Comparison of ENCODE assay signal across 21 cellular contexts in the genomic region with DNA sequence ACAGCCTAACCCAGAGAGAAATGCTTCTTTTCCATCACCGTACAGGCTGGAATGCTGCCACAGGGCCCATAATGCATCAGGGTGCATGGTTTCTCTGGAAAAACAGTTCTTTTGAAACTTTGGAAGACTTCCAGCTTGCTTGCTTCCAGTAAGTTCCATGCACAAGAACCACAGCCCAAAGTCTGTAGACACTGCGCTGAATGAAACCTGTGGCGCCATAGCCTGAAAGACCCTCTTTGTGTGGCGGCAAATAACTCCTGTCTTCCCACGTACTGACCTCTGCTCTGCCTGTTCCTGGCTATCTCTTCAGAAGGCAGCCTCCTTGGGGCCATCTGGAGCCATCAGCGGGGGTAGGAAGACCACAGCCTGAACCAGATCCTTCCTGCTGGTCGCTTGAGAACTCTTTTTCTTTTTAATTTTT. TPM values are rescaled to one million over a fixed set of nuclear protein-coding genes. Genes with fewer than 3 reads are reported as not detected.
DNase-seq lines count a peak whose midpoint lies in the region; ATAC-seq, FAIRE-seq and TF ChIP-seq lines count a peak whose summit lies in the region.
"Had no signal": no experiment of that assay in that cellular context is flagged by ENCODE, and none has a peak within 500 bp of the region (broad histone marks: within the 10 kb centered on the region; RNA-seq: fewer than 3 reads in every experiment).

No MANE protein-coding gene starts in this region.

- H3K36me3 Mint-ChIP-seq in neural crest cell (ENCODE audit: low read depth) (no peaks in the 10 kb centered on the region), natural killer cell (no peaks in the 10 kb centered on the region)
- no peaks in the 10 kb centered on the region for H3K36me3 Mint-ChIP-seq in effector memory CD8-positive, alpha-beta T cell (ENCODE audit: insufficient read depth)

- peak overlapping the region; percentile 71 for H3K27ac Mint-ChIP-seq in neural crest cell (ENCODE audit: unreplicated experiment)
- no peak overlapping the region for H3K27ac Mint-ChIP-seq in natural killer cell
- no peak overlapping the region for H3K27ac Mint-ChIP-seq in effector memory CD8-positive, alpha-beta T cell
- H3K27ac Mint-ChIP-seq: activated CD4-positive, alpha-beta memory T cell treated with anti-CD3 and anti-CD28 coated beads for 36 hours; CD8-positive, alpha-beta T cell had no signal

- H3K4me1 ChIP-seq in HepG2 (ENCODE audit: insufficient read depth, low read length) = peaks cover 25% of the 10 kb centered on the region
- no peaks in the 10 kb centered on the region for H3K4me1 ChIP-seq in right lobe of liver
- H3K4me1 ChIP-seq: A549, transverse colon had no signal

- H3K79me2 ChIP-seq in HepG2 (ENCODE audit: insufficient read depth, low read length) = no peaks in the 10 kb centered on the region

- H3K4me1 Mint-ChIP-seq in neural crest cell (peaks cover 25% of the 10 kb centered on the region), natural killer cell (peaks cover 0 to 7% of the 10 kb centered on the region in 2 donors)
- H3K4me1 Mint-ChIP-seq in effector memory CD8-positive, alpha-beta T cell (ENCODE audit: low read depth in 2 of 2) = no peaks in the 10 kb centered on the region

- H3K27me3 ChIP-seq in HepG2 (ENCODE audit: control insufficient read depth in 1 of 2, insufficient read depth in 2 of 2, low read length in 2 of 2) = peaks cover 2 to 9% of the 10 kb centered on the region in 2 experiments; a peak in 2 of 5 replicates
- no peaks in the 10 kb centered on the region for H3K27me3 ChIP-seq in right lobe of liver
- H3K27me3 ChIP-seq: left lung, transverse colon had no signal

- CTCF ChIA-PET in HepG2 (lab: Yijun Ruan, JAX; ENCODE audit: low intra/inter-chr PET ratio, low total read pairs) = no interaction called here

- TF ChIP-seq POLR2A in HepG2 (IDR thresholded peaks at IDR 0.05; ENCODE audit: insufficient read depth in 1 of 2, low read depth in 2 of 2, low read length in 2 of 2) = no peak
- TF ChIP-seq POLR2A in right lobe of liver (IDR thresholded peaks at IDR 0.05) = no peak

- peak overlapping the region; percentile 51 for H3K27ac ChIP-seq in HepG2 (ENCODE audit: extremely low read length, insufficient read depth, low read length)
- no peak overlapping the region for H3K27ac ChIP-seq in right lobe of liver
- H3K27ac ChIP-seq: A549, coronary artery, epithelial cell of prostate, transverse colon had no signal

- H3K9me3 ChIP-seq in HepG2 (ENCODE audit: low read length) = no peaks in the 10 kb centered on the region
- H3K9me3 ChIP-seq in right lobe of liver = no peaks in the 10 kb centered on the region
- H3K9me3 ChIP-seq: A549, left lung, transverse colon had no signal

- H3K4me2 ChIP-seq in HepG2 (ENCODE audit: low read depth, low read length) = peak overlapping the region; percentile 72
- H3K4me2 ChIP-seq: A549 had no signal

- no peak for TF ChIP-seq RAD21 in HepG2 (CRISPR knock-in tag; IDR thresholded peaks at IDR 0.05)

- 10% methylated on average over 5 of the region's 7 CpGs for WGBS in HepG2 (ENCODE audit: low lambda C conversion rate)
- WGBS in right lobe of liver (ENCODE audit: insufficient coverage, low coverage, low lambda C conversion rate, missing lambda C conversion rate) = 46% methylated on average over 3 of the region's 7 CpGs

- FAIRE-seq in HepG2 (lab: Jason Lieb, UNC) = peak; percentile 61
- FAIRE-seq: A549 had no signal

- ATAC-seq in HepG2 = peak; percentile 36
- no peak for ATAC-seq in right lobe of liver
- ATAC-seq in HG03457 (IDR thresholded peaks at IDR 0.05; ENCODE audit: unreplicated experiment) = no peak
- no peak for ATAC-seq in natural killer cell
- ATAC-seq in effector memory CD8-positive, alpha-beta T cell (replicated peaks) = no peak
- no peak for ATAC-seq in GM21737 (IDR thresholded peaks at IDR 0.05; ENCODE audit: unreplicated experiment)
- ATAC-seq: A549; CD8-positive, alpha-beta T cell; left lung had no signal

- H3K4me3 ChIP-seq in HepG2 (replicated peaks in 1 of 3; ENCODE audit: insufficient read depth in 1 of 3, low read depth in 2 of 3, low read length in 3 of 3) = peak overlapping the region in 1 of 3 experiments; percentile 50; a peak in 1 of 6 replicates
- no peak overlapping the region for H3K4me3 ChIP-seq in right lobe of liver
- no peak overlapping the region for H3K4me3 ChIP-seq in fibroblast of the aortic adventitia (ENCODE audit: low read depth, low read length)
- H3K4me3 ChIP-seq: A549, coronary artery, left lung, transverse colon had no signal

- DNase-seq in HepG2 (ENCODE audit: low spot score) (peak; percentile 73), right lobe of liver (no peak), fibroblast of the aortic adventitia (ENCODE audit: low read depth) (peak; percentile 62), neural crest cell (ENCODE audit: low read depth, low spot score) (no peak), natural killer cell (no peak)
- no peak for DNase-seq in effector memory CD8-positive, alpha-beta T cell
- DNase-seq: activated CD4-positive, alpha-beta memory T cell treated with anti-CD3 and anti-CD28 coated beads for 36 hours; activated T-cell treated with anti-CD3 and anti-CD28 coated beads, Interleukin-2, amount 50 U/mL, for 48 hours; CD8-positive, alpha-beta T cell; HCEC 1CT; left lung; NCI-H2029; NCI-H774; retina; stimulated activated CD4-positive, alpha-beta T cell treated with anti-CD3 and anti-CD28 coated beads, Interleukin-4, amount 100 ng/mL, for 1 hour; transverse colon had no signal

- no peak overlapping the region for H3K4me3 Mint-ChIP-seq in neural crest cell
- no peak overlapping the region for H3K4me3 Mint-ChIP-seq in natural killer cell
- H3K4me3 Mint-ChIP-seq in effector memory CD8-positive, alpha-beta T cell = no peak overlapping the region
- H3K4me3 Mint-ChIP-seq: activated CD4-positive, alpha-beta memory T cell treated with anti-CD3 and anti-CD28 coated beads for 36 hours; CD8-positive, alpha-beta T cell had no signal

- H3K9me3 Mint-ChIP-seq in neural crest cell (no peaks in the 10 kb centered on the region), natural killer cell (no peaks in the 10 kb centered on the region)
- no peaks in the 10 kb centered on the region for H3K9me3 Mint-ChIP-seq in effector memory CD8-positive, alpha-beta T cell
- H3K9me3 Mint-ChIP-seq: activated CD4-positive, alpha-beta memory T cell treated with anti-CD3 and anti-CD28 coated beads for 36 hours; CD8-positive, alpha-beta T cell had no signal

- in situ Hi-C loops in HepG2 (cut with HindIII; ENCODE audit: extremely low pct_ligation_motif_present, low pct_unique_long_range_greater_than_20kb) = no loop called here

- no peaks in the 10 kb centered on the region for H4K20me1 ChIP-seq in HepG2 (ENCODE audit: insufficient read depth, low read length)

- intact Hi-C loops in HepG2 (cut with micrococcal nuclease; ENCODE audit: unreplicated experiment) = no loop called here
- intact Hi-C loops in right lobe of liver (cut with DNase I) = no loop called here
- intact Hi-C loops in natural killer cell (cut with micrococcal nuclease) = no loop called here

- no TSS peak for BruUV-seq in HepG2 (replicated peaks; lab: Mats Ljungman, UMichigan)

- no peaks in the 10 kb centered on the region for H3K27me3 Mint-ChIP-seq in neural crest cell (ENCODE audit: low read depth)
- peaks cover 0 to 6% of the 10 kb centered on the region in 2 donors for H3K27me3 Mint-ChIP-seq in natural killer cell (ENCODE audit: low read depth in 2 of 2)
- peaks cover 0 to 8% of the 10 kb centered on the region in 2 donors for H3K27me3 Mint-ChIP-seq in effector memory CD8-positive, alpha-beta T cell
- H3K27me3 Mint-ChIP-seq: activated CD4-positive, alpha-beta memory T cell treated with anti-CD3 and anti-CD28 coated beads for 36 hours had no signal

- TF ChIP-seq CTCF in HepG2 (CRISPR knock-in tag; IDR thresholded peaks at IDR 0.05) (no peak), right lobe of liver (IDR thresholded peaks at IDR 0.05) (no peak), fibroblast of the aortic adventitia (IDR thresholded peaks at IDR 0.05; ENCODE audit: insufficient read depth, low read length) (no peak), neural crest cell (conservative IDR thresholded peaks at IDR 0.05) (no peak), natural killer cell (IDR thresholded peaks at IDR 0.05) (no peak)

- POLR2A ChIA-PET in HepG2 (lab: Yijun Ruan, JAX) = interaction anchor here (0.9 to 3.8 kb wide), 3 partner anchors 15 to 495 kb away, joined by 3 to 13 read pairs (median 5); a partner anchor contains a TSS

- H3K9ac ChIP-seq in HepG2 (ENCODE audit: insufficient read depth, low read depth, low read length) = peak overlapping the region; percentile 29; the same call in 1 of the 2 replicates

- H3K36me3 ChIP-seq in HepG2 (replicated peaks in 1 of 2; ENCODE audit: control insufficient read depth in 1 of 2, insufficient read depth in 2 of 2, low read length in 2 of 2) (peaks cover 4 to 7% of the 10 kb centered on the region in 2 experiments; a peak in 2 of 5 replicates), right lobe of liver (peaks cover 0 to 8% (median 0%) of the 10 kb centered on the region in 4 donors)
- H3K36me3 ChIP-seq: transverse colon had no signal

- H2AFZ ChIP-seq in HepG2 (ENCODE audit: low read length) = peak overlapping the region; percentile 52

- TF ChIP-seq EP300 in HepG2 (IDR thresholded peaks at IDR 0.05; ENCODE audit: low read depth in 2 of 2, low read length in 2 of 2) (peak in 1 of 2 experiments; percentile 41; a peak in 1 of 4 replicates), HepG2 (CRISPR knock-in tag; IDR thresholded peaks at IDR 0.05; ENCODE audit: borderline replicate concordance) (no peak)

RNA-seq across cellular contexts. Expression of a gene that starts 15.1 kb away (rescaled TPM):
- total RNA-seq in HepG2 (2016; rRNA removed; fragmentation: Illumina TruSeq; extraction: Trizol) = 23.6 and 35.2 TPM in 2 replicates
- 52.3 and 57.6 TPM in 2 replicates for total RNA-seq in HepG2 (2016; cell fraction: cytosol; rRNA removed; fragmentation: Illumina TruSeq; extraction: Trizol; ENCODE audit: low read depth)
- 21.8 and 38.2 TPM in 2 replicates for total RNA-seq in HepG2 (2016; cell fraction: insoluble cytoplasmic fraction; rRNA removed; fragmentation: Illumina TruSeq; extraction: Trizol)
- 42.3 and 49.9 TPM in 2 replicates for total RNA-seq in HepG2 (2016; cell fraction: membrane; rRNA removed; fragmentation: Illumina TruSeq; extraction: Trizol)
- 27.2 and 31.9 TPM in 2 replicates for total RNA-seq in HepG2 (2016; cell fraction: nucleus; rRNA removed; fragmentation: Illumina TruSeq; extraction: Trizol)
- 23.0 and 31.1 TPM in 2 replicates for polyA plus RNA-seq in HepG2 (2011; rRNA removed)
- 11.2 and 20.9 TPM in 2 replicates for polyA plus RNA-seq in HepG2 (2011; cell fraction: cytosol; rRNA removed)
- polyA plus RNA-seq in HepG2 (2011; cell fraction: nucleus; rRNA removed) = 166 and 217 TPM in 2 replicates
- 9.1 and 20.3 TPM in 2 replicates for polyA plus RNA-seq in HepG2 (2012)
- polyA plus RNA-seq in HepG2 (2016; cell fraction: cytosol; fragmentation: Illumina TruSeq; extraction: Trizol; ENCODE audit: low read depth) = 34.0 and 38.2 TPM in 2 replicates
- 17.3 and 17.8 TPM in 2 replicates for polyA plus RNA-seq in HepG2 (2016; cell fraction: insoluble cytoplasmic fraction; fragmentation: Illumina TruSeq; extraction: Trizol; ENCODE audit: low read depth)
- polyA plus RNA-seq in HepG2 (2016; cell fraction: membrane; fragmentation: Illumina TruSeq; extraction: Trizol; ENCODE audit: low read depth) = 27.7 and 34.3 TPM in 2 replicates
- 63.8 and 70.7 TPM in 2 replicates for polyA plus RNA-seq in HepG2 (2016; cell fraction: nucleus; fragmentation: Illumina TruSeq; extraction: Trizol; ENCODE audit: insufficient read depth, low read depth)
- 17.1 and 28.4 TPM in 2 replicates for polyA minus RNA-seq in HepG2 (2011; rRNA and poly(A)+ RNA removed; ENCODE audit: low replicate concordance)
- polyA minus RNA-seq in HepG2 (2011; cell fraction: cytosol; rRNA and poly(A)+ RNA removed) = 6.1 and 8.6 TPM in 2 replicates
- 11.1 and 14.7 TPM in 2 replicates for polyA minus RNA-seq in HepG2 (2011; cell fraction: nucleus; rRNA and poly(A)+ RNA removed)
- total RNA-seq in right lobe of liver = 10 to 100 TPM in 5 of 6 experiments, 1 to 10 TPM in 1; 7.6 to 19.7 (median 12.1) TPM
- 22.0 and 31.4 TPM in 2 replicates for total RNA-seq in fibroblast of the aortic adventitia (ENCODE audit: low replicate concordance)
- total RNA-seq in neural crest cell = 50.1 and 50.4 TPM in 2 replicates
- total RNA-seq in natural killer cell = 10 to 100 TPM; 27.2 to 28.5 (median 27.9) TPM

RNA-seq across cellular contexts. Expression of a gene that starts 28.7 kb away (rescaled TPM):
- total RNA-seq in HepG2 (2016; rRNA removed; fragmentation: Illumina TruSeq; extraction: Trizol) (not detected in 2 replicates), right lobe of liver (under 1 TPM in 5 of 6 experiments, not detected in 1; 0.12 to 0.29 (median 0.19) TPM), fibroblast of the aortic adventitia (ENCODE audit: low replicate concordance) (0.09 and 15.4 TPM in 2 replicates), neural crest cell (not detected in 2 replicates), natural killer cell (1 to 10 TPM in 1 of 3 donors, under 1 TPM in 2; 0.34 to 1.7 (median 0.50) TPM)
- total RNA-seq in HepG2 (2016; cell fraction: cytosol; rRNA removed; fragmentation: Illumina TruSeq; extraction: Trizol; ENCODE audit: low read depth) = not detected in 2 replicates
- not detected in 2 replicates for total RNA-seq in HepG2 (2016; cell fraction: insoluble cytoplasmic fraction; rRNA removed; fragmentation: Illumina TruSeq; extraction: Trizol)
- not detected in 2 replicates for total RNA-seq in HepG2 (2016; cell fraction: membrane; rRNA removed; fragmentation: Illumina TruSeq; extraction: Trizol)
- not detected in 2 replicates for total RNA-seq in HepG2 (2016; cell fraction: nucleus; rRNA removed; fragmentation: Illumina TruSeq; extraction: Trizol)
- polyA plus RNA-seq in HepG2 (2011; rRNA removed) = not detected in 2 replicates
- polyA plus RNA-seq in HepG2 (2011; cell fraction: cytosol; rRNA removed) = not detected in 2 replicates
- not detected in 2 replicates for polyA plus RNA-seq in HepG2 (2011; cell fraction: nucleus; rRNA removed)
- not detected in 2 replicates for polyA plus RNA-seq in HepG2 (2012)
- polyA plus RNA-seq in HepG2 (2016; cell fraction: cytosol; fragmentation: Illumina TruSeq; extraction: Trizol; ENCODE audit: low read depth) = not detected in 2 replicates
- polyA plus RNA-seq in HepG2 (2016; cell fraction: insoluble cytoplasmic fraction; fragmentation: Illumina TruSeq; extraction: Trizol; ENCODE audit: low read depth) = not detected in 2 replicates
- polyA plus RNA-seq in HepG2 (2016; cell fraction: membrane; fragmentation: Illumina TruSeq; extraction: Trizol; ENCODE audit: low read depth) = not detected in 2 replicates
- polyA plus RNA-seq in HepG2 (2016; cell fraction: nucleus; fragmentation: Illumina TruSeq; extraction: Trizol; ENCODE audit: insufficient read depth, low read depth) = not detected in 2 replicates
- polyA minus RNA-seq in HepG2 (2011; rRNA and poly(A)+ RNA removed; ENCODE audit: low replicate concordance) = 0.30 TPM in 1 of 2 replicates, not detected in the other
- polyA minus RNA-seq in HepG2 (2011; cell fraction: cytosol; rRNA and poly(A)+ RNA removed) = not detected in 2 replicates
- not detected in 2 replicates for polyA minus RNA-seq in HepG2 (2011; cell fraction: nucleus; rRNA and poly(A)+ RNA removed)
- total RNA-seq: CD8-positive, alpha-beta T cell had no signal

RNA-seq across cellular contexts. Expression of a gene that starts 54.1 kb away (rescaled TPM):
- total RNA-seq in HepG2 (2016; rRNA removed; fragmentation: Illumina TruSeq; extraction: Trizol) = 60.9 and 76.3 TPM in 2 replicates
- total RNA-seq in HepG2 (2016; cell fraction: cytosol; rRNA removed; fragmentation: Illumina TruSeq; extraction: Trizol; ENCODE audit: low read depth) = 7.7 and 8.0 TPM in 2 replicates
- total RNA-seq in HepG2 (2016; cell fraction: insoluble cytoplasmic fraction; rRNA removed; fragmentation: Illumina TruSeq; extraction: Trizol) = 61.5 and 70.2 TPM in 2 replicates
- 31.8 and 32.8 TPM in 2 replicates for total RNA-seq in HepG2 (2016; cell fraction: membrane; rRNA removed; fragmentation: Illumina TruSeq; extraction: Trizol)
- 38.7 and 39.7 TPM in 2 replicates for total RNA-seq in HepG2 (2016; cell fraction: nucleus; rRNA removed; fragmentation: Illumina TruSeq; extraction: Trizol)
- 38.7 and 41.0 TPM in 2 replicates for polyA plus RNA-seq in HepG2 (2011; rRNA removed)
- 31.7 and 32.9 TPM in 2 replicates for polyA plus RNA-seq in HepG2 (2011; cell fraction: cytosol; rRNA removed)
- 49.1 and 52.9 TPM in 2 replicates for polyA plus RNA-seq in HepG2 (2011; cell fraction: nucleus; rRNA removed)
- polyA plus RNA-seq in HepG2 (2012) = 42.4 and 55.4 TPM in 2 replicates
- 4.0 and 4.2 TPM in 2 replicates for polyA plus RNA-seq in HepG2 (2016; cell fraction: cytosol; fragmentation: Illumina TruSeq; extraction: Trizol; ENCODE audit: low read depth)
- polyA plus RNA-seq in HepG2 (2016; cell fraction: insoluble cytoplasmic fraction; fragmentation: Illumina TruSeq; extraction: Trizol; ENCODE audit: low read depth) = 52.2 and 60.5 TPM in 2 replicates
- 14.0 and 14.3 TPM in 2 replicates for polyA plus RNA-seq in HepG2 (2016; cell fraction: membrane; fragmentation: Illumina TruSeq; extraction: Trizol; ENCODE audit: low read depth)
- polyA plus RNA-seq in HepG2 (2016; cell fraction: nucleus; fragmentation: Illumina TruSeq; extraction: Trizol; ENCODE audit: insufficient read depth, low read depth) = 45.1 and 48.2 TPM in 2 replicates
- polyA minus RNA-seq in HepG2 (2011; rRNA and poly(A)+ RNA removed; ENCODE audit: low replicate concordance) = 83.9 and 88.4 TPM in 2 replicates
- polyA minus RNA-seq in HepG2 (2011; cell fraction: cytosol; rRNA and poly(A)+ RNA removed) = 26.6 and 33.4 TPM in 2 replicates
- polyA minus RNA-seq in HepG2 (2011; cell fraction: nucleus; rRNA and poly(A)+ RNA removed) = 22.5 and 40.8 TPM in 2 replicates
- 10 to 100 TPM; 46.2 to 64.0 (median 61.7) TPM for total RNA-seq in right lobe of liver
- 41.9 and 59.7 TPM in 2 replicates for total RNA-seq in fibroblast of the aortic adventitia (ENCODE audit: low replicate concordance)
- total RNA-seq in neural crest cell = 78.9 and 80.1 TPM in 2 replicates
- total RNA-seq in natural killer cell = 10 to 100 TPM; 54.7 to 65.9 (median 55.8) TPM

Comparison
In these comparisons a context has a peak if more than half of its experiments do, and no peak if none do; other contexts are left out.
1. DNase-seq: peak in HepG2 (single experiment) and fibroblast of the aortic adventitia (single experiment); none in right lobe of liver (0 of 3), neural crest cell (single experiment), natural killer cell (single experiment) and effector memory CD8-positive, alpha-beta T cell (0 of 3).